1 cellular context compared by ENCODE assay signal in genomic region chr15:69452702-69453513, GRCh38.
TF ChIP-seq lines count a peak whose summit lies in the region.

Gene RPLP1 (plus strand): TSS chr15:69452818. CDS start chr15:69452949, 131 bp downstream.

TF ChIP-seq in GM12878, 131 proteins besides CTCF, POLR2A, EP300 and RAD21 (continued from another document):
- no peak for TF ChIP-seq E2F4 (IDR thresholded peaks at IDR 0.05; ENCODE audit: low read depth, low read length)
- TF ChIP-seq ESRRA (IDR thresholded peaks at IDR 0.05; ENCODE audit: low read length): 0 out of 2 replicates have a peak, but pooled peaks have one; percentile 1
- no peak for TF ChIP-seq CBX3 (IDR thresholded peaks at IDR 0.05; ENCODE audit: borderline replicate concordance, low read depth)
- TF ChIP-seq GATAD2B (conservative IDR thresholded peaks at IDR 0.05; ENCODE audit: low read depth): peak; percentile 77; the same call in 1 of the 2 replicates
- peak; percentile 100 for TF ChIP-seq TAF1 (IDR thresholded peaks at IDR 0.05; ENCODE audit: borderline replicate concordance, low read depth, low read length)
- no peak for TF ChIP-seq E2F8 (IDR thresholded peaks at IDR 0.05; ENCODE audit: low read depth, partially characterized antibody)
- 0 out of 2 replicates have a peak, but pooled peaks have one; percentile 41 for TF ChIP-seq YY1 (IDR thresholded peaks at IDR 0.05; ENCODE audit: low read depth, low read length)
